ENCODE assay signal across 32 cellular contexts in genomic region chr21:42595281-42596187, GRCh38. TPM values are rescaled to one million over a fixed set of nuclear protein-coding genes. Genes with fewer than 3 reads are reported as not detected.
"Had no signal": no experiment of that assay in that cellular context is flagged by ENCODE, and none has a peak within 500 bp of the region (broad histone marks: within the 10 kb centered on the region; RNA-seq: fewer than 3 reads in every experiment).

No MANE protein-coding gene starts in this region.

- H3K36me3 Mint-ChIP-seq: activated naive CD4-positive, alpha-beta T cell treated with anti-CD3 and anti-CD28 coated beads, Interleukin-2, amount 50 U/mL, for 24 hours; immature natural killer cell; natural killer cell treated with Interleukin-12 subunit alpha and Interleukin-12 subunit beta and Interleukin-15 and Interleukin-18, amount 100 ng/mL, for 72 hours; stimulated activated memory B cell treated with anti-CD40 and anti-IgM and Interleukin-4, amounts not matched to agents 10 μg/mL and 1 μg/mL and 100 μg/mL, for 72 hours; type B pancreatic cell had no signal

- H3K4me3 Mint-ChIP-seq: activated CD4-positive, alpha-beta T cell treated with anti-CD3 and anti-CD28 coated beads, Interleukin-2, amount 10 ng/mL, durations not matched to agents 24 days and 14 days; activated CD8-positive, alpha-beta T cell treated with anti-CD3 and anti-CD28 coated beads for 36 hours; activated naive CD4-positive, alpha-beta T cell treated with anti-CD3 and anti-CD28 coated beads, Interleukin-2, amount 50 U/mL, for 24 hours; activated naive CD8-positive, alpha-beta T cell treated with anti-CD3 and anti-CD28 coated beads, Interleukin-2, amount 50 U/mL, for 24 hours; dendritic cell treated with granulocyte-macrophage colony-stimulating factor and Interleukin-4, amounts not matched to agents 40 ng/mL and 50 ng/mL, for 4 days; endodermal cell; immature natural killer cell; natural killer cell treated with Interleukin-12 subunit alpha and Interleukin-12 subunit beta and Interleukin-15 and Interleukin-18, amount 100 ng/mL, for 72 hours; stimulated activated memory B cell treated with anti-CD40 and anti-IgM and Interleukin-4, amounts not matched to agents 10 μg/mL and 1 μg/mL and 100 μg/mL, for 72 hours; stimulated activated naive CD8-positive, alpha-beta T cell treated with anti-CD3 and anti-CD28 coated beads, Interleukin-15, amount 100 ng/mL, for 72 hours; T-helper 17 cell; type B pancreatic cell had no signal

- DNase-seq: activated CD4-positive, alpha-beta T cell treated with anti-CD3 and anti-CD28 coated beads, Interleukin-2, amount 10 ng/mL, durations not matched to agents 24 days and 14 days; activated CD4-positive, CD25-positive, alpha-beta regulatory T cell treated with anti-CD3 and anti-CD28 coated beads, Interleukin-2, amount 50 U/mL, for 72 hours; activated CD8-positive, alpha-beta T cell treated with anti-CD3 and anti-CD28 coated beads for 36 hours; activated naive CD8-positive, alpha-beta T cell treated with anti-CD3 and anti-CD28 coated beads, Interleukin-2, amount 50 U/mL, for 24 hours; activated T-cell treated with anti-CD3 and anti-CD28 coated beads, Interleukin-2, amount 50 U/mL, for 1 hour; amygdala; central memory CD4-positive, alpha-beta T cell; endodermal cell; immature natural killer cell; kidney glomerular epithelial cell; left lung; lower lobe of right lung; mesendoderm; mucosa of descending colon; retina; stimulated activated CD4-positive, alpha-beta T cell treated with anti-CD3 and anti-CD28 coated beads, Interleukin-1b, Interleukin-23, amount 100 ng/mL, for 48 hours; stimulated activated CD4-positive, alpha-beta T cell treated with anti-CD3 and anti-CD28 coated beads, Interleukin-4, amount 100 ng/mL, for 4 hours; stimulated activated CD8-positive, alpha-beta memory T cell treated with anti-CD3 and anti-CD28 coated beads, Interleukin-4, amount 100 ng/mL, for 48 hours; stimulated activated naive CD8-positive, alpha-beta T cell treated with anti-CD3 and anti-CD28 coated beads, Interleukin-15, amount 100 ng/mL, for 72 hours; substantia nigra; SW 1271; T-helper 17 cell; T1000; uterus; WERI-Rb-1 had no signal

- H3K27ac Mint-ChIP-seq: activated CD4-positive, alpha-beta T cell treated with anti-CD3 and anti-CD28 coated beads, Interleukin-2, amount 10 ng/mL, durations not matched to agents 24 days and 14 days; activated CD8-positive, alpha-beta T cell treated with anti-CD3 and anti-CD28 coated beads for 36 hours; activated naive CD4-positive, alpha-beta T cell treated with anti-CD3 and anti-CD28 coated beads, Interleukin-2, amount 50 U/mL, for 24 hours; activated naive CD8-positive, alpha-beta T cell treated with anti-CD3 and anti-CD28 coated beads, Interleukin-2, amount 50 U/mL, for 24 hours; dendritic cell treated with granulocyte-macrophage colony-stimulating factor and Interleukin-4, amounts not matched to agents 40 ng/mL and 50 ng/mL, for 4 days; endodermal cell; immature natural killer cell; natural killer cell treated with Interleukin-12 subunit alpha and Interleukin-12 subunit beta and Interleukin-15 and Interleukin-18, amount 100 ng/mL, for 72 hours; progenitor cell of endocrine pancreas; stimulated activated memory B cell treated with anti-CD40 and anti-IgM and Interleukin-4, amounts not matched to agents 10 μg/mL and 1 μg/mL and 100 μg/mL, for 72 hours; stimulated activated naive CD8-positive, alpha-beta T cell treated with anti-CD3 and anti-CD28 coated beads, Interleukin-15, amount 100 ng/mL, for 72 hours; type B pancreatic cell had no signal

- H3K27me3 Mint-ChIP-seq: activated CD8-positive, alpha-beta T cell treated with anti-CD3 and anti-CD28 coated beads for 36 hours; activated naive CD4-positive, alpha-beta T cell treated with anti-CD3 and anti-CD28 coated beads, Interleukin-2, amount 50 U/mL, for 24 hours; activated naive CD8-positive, alpha-beta T cell treated with anti-CD3 and anti-CD28 coated beads, Interleukin-2, amount 50 U/mL, for 24 hours had no signal

- H3K9me3 Mint-ChIP-seq: activated CD4-positive, alpha-beta T cell treated with anti-CD3 and anti-CD28 coated beads, Interleukin-2, amount 10 ng/mL, durations not matched to agents 24 days and 14 days; activated CD8-positive, alpha-beta T cell treated with anti-CD3 and anti-CD28 coated beads for 36 hours; activated naive CD4-positive, alpha-beta T cell treated with anti-CD3 and anti-CD28 coated beads, Interleukin-2, amount 50 U/mL, for 24 hours; activated naive CD8-positive, alpha-beta T cell treated with anti-CD3 and anti-CD28 coated beads, Interleukin-2, amount 50 U/mL, for 24 hours; immature natural killer cell; natural killer cell treated with Interleukin-12 subunit alpha and Interleukin-12 subunit beta and Interleukin-15 and Interleukin-18, amount 100 ng/mL, for 72 hours; stimulated activated memory B cell treated with anti-CD40 and anti-IgM and Interleukin-4, amounts not matched to agents 10 μg/mL and 1 μg/mL and 100 μg/mL, for 72 hours; stimulated activated naive CD8-positive, alpha-beta T cell treated with anti-CD3 and anti-CD28 coated beads, Interleukin-15, amount 100 ng/mL, for 72 hours had no signal

RNA-seq across cellular contexts. Expression of gene PDE9A, which starts 57.9 kb away (rescaled TPM):
- total RNA-seq: myocyte had no signal
